Comparison of ENCODE assay signal across 10 cellular contexts in the genomic region with DNA sequence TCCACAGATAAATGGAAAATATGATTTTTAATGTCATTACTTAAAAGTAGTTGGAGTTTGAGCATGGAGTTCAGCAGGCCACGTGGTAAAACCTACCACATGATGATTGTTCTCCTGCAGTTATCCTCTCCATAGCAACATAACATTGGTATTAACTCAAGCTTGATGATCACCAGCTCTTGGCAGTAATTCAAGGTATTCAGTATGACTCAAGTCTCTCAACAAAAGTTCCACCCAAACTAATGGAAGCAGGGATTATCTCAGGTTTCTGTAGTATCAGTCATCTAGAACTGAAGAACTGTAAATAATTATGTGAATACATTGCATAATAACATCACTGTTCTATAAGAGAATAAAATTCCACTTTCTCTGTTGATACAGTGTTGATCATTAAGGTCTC. TPM values are rescaled to one million over a fixed set of nuclear protein-coding genes. Genes with fewer than 3 reads are reported as not detected.
DNase-seq lines count a peak whose midpoint lies in the region; ATAC-seq and TF ChIP-seq lines count a peak whose summit lies in the region.
"Had no signal": no experiment of that assay in that cellular context is flagged by ENCODE, and none has a peak within 500 bp of the region (broad histone marks: within the 10 kb centered on the region; RNA-seq: fewer than 3 reads in every experiment).

No MANE protein-coding gene starts in this region.

- H3K79me2 ChIP-seq in fibroblast of lung (ENCODE audit: control insufficient read depth, insufficient read depth, low read length) = no peaks in the 10 kb centered on the region

- no peak overlapping the region for H2AFZ ChIP-seq in fibroblast of lung (ENCODE audit: low read length)

- no peak for ATAC-seq in GM19351 (IDR thresholded peaks at IDR 0.05; ENCODE audit: unreplicated experiment)
- ATAC-seq in GM21576 (IDR thresholded peaks at IDR 0.05; ENCODE audit: unreplicated experiment) = no peak
- no peak for ATAC-seq in GM18502 (IDR thresholded peaks at IDR 0.05; ENCODE audit: poor library complexity, unreplicated experiment)

- H3K36me3 ChIP-seq in fibroblast of lung (ENCODE audit: control insufficient read depth, insufficient read depth, low read length) = no peaks in the 10 kb centered on the region
- no peaks in the 10 kb centered on the region for H3K36me3 ChIP-seq in WERI-Rb-1

- H3K4me1 ChIP-seq in fibroblast of lung (ENCODE audit: control insufficient read depth, extremely low read depth, insufficient read depth, low read length) = peaks cover 2% of the 10 kb centered on the region

- H4K20me1 ChIP-seq in fibroblast of lung (ENCODE audit: control insufficient read depth, extremely low read depth, insufficient read depth, low read length) = no peaks in the 10 kb centered on the region

- H3K9ac ChIP-seq in fibroblast of lung (ENCODE audit: insufficient read depth, low read length) = no peak overlapping the region

- H3K4me3 ChIP-seq in fibroblast of lung (replicated peaks in 1 of 4; ENCODE audit: control extremely low read depth in 1 of 4, insufficient read depth in 1 of 4, low read depth in 3 of 4, low read length in 4 of 4) (no peak overlapping the region), retinal pigment epithelial cell (ENCODE audit: low read length) (no peak overlapping the region), WERI-Rb-1 (ENCODE audit: low read depth, low read length) (no peak overlapping the region)

- peak; percentile 83 for DNase-seq in ELR (ENCODE audit: low read depth)
- DNase-seq in NCI-H446 (lab: John Stamatoyannopoulos, UW) = peak; percentile 11 to 73
- DNase-seq in fibroblast of lung (ENCODE audit: low read depth in 2 of 2) = peak; percentile 99
- DNase-seq in retinal pigment epithelial cell (ENCODE audit: low read depth) = peak; percentile 99
- DNase-seq in WERI-Rb-1 = no peak
- DNase-seq: NCI-H82; stimulated activated CD4-positive, alpha-beta T cell treated with anti-CD3 and anti-CD28 coated beads, Interleukin-4, amount 100 ng/mL, for 4 hours had no signal

- H3K27me3 ChIP-seq in fibroblast of lung (ENCODE audit: control insufficient read depth, insufficient read depth, low read length) (no peaks in the 10 kb centered on the region), WERI-Rb-1 (ENCODE audit: insufficient read depth, low read depth, severe bottlenecking) (no peaks in the 10 kb centered on the region)

- no peak overlapping the region for H3K4me2 ChIP-seq in fibroblast of lung (ENCODE audit: extremely low read depth, insufficient read depth, low read length)

- H3K9me3 ChIP-seq in fibroblast of lung (ENCODE audit: control insufficient read depth, insufficient read depth, low read depth, low read length) = no peaks in the 10 kb centered on the region
- no peaks in the 10 kb centered on the region for H3K9me3 ChIP-seq in WERI-Rb-1 (ENCODE audit: severe bottlenecking)

- H3K27ac ChIP-seq in fibroblast of lung (ENCODE audit: insufficient read depth, low read length) = peak overlapping the region; percentile 52
- no peak overlapping the region for H3K27ac ChIP-seq in WERI-Rb-1

- TF ChIP-seq CTCF in fibroblast of lung (conservative IDR thresholded peaks at IDR 0.05 in 1 of 2, IDR thresholded peaks at IDR 0.05 in 1 of 2; ENCODE audit: low read depth in 1 of 2, low read length in 2 of 2) = no peak
- no peak for TF ChIP-seq CTCF in retinal pigment epithelial cell (conservative IDR thresholded peaks at IDR 0.05; ENCODE audit: low read depth, low read length)
- no peak for TF ChIP-seq CTCF in WERI-Rb-1 (IDR thresholded peaks at IDR 0.05; ENCODE audit: low read depth, low read length)

RNA-seq across cellular contexts. Expression of gene DAOA, which starts 22.9 kb away (rescaled TPM):
- total RNA-seq in fibroblast of lung = not detected in 2 replicates
- polyA plus RNA-seq in fibroblast of lung = not detected in 2 replicates
- not detected in 2 replicates for polyA plus RNA-seq in fibroblast of lung (2012)
- not detected in 2 replicates for polyA minus RNA-seq in fibroblast of lung (ENCODE audit: low replicate concordance)
